28 cellular contexts compared by ENCODE assay signal in the genomic region with DNA sequence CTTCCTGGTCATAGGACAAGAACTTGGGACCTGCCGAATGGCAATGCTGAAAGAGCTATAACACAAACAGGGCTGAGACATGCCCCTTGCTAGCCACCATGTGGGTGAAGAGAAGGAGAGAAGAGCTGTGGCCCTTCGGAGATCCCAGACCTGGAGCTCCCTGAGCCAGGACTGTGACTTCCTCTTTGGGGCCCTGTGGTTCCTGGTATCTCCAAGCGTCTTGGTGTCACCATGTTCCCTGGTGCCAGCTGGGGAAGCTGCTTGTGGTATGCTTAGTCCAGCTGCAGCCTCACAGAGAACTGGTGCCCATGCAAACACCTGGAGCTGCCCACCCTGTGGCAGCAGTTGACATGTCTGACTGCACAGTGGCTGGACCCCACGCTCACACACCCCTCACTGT.
"Had no signal": no experiment of that assay in that cellular context is flagged by ENCODE, and none has a peak within 500 bp of the region (broad histone marks: within the 10 kb centered on the region; RNA-seq: fewer than 3 reads in every experiment).

No MANE protein-coding gene starts in this region.

- H3K4me3 ChIP-seq: ascending aorta, coronary artery, dorsolateral prefrontal cortex had no signal

- H3K27ac ChIP-seq: ascending aorta, brain microvascular endothelial cell, coronary artery, dorsolateral prefrontal cortex, VCaP had no signal

- H3K4me1 ChIP-seq: ascending aorta had no signal

- DNase-seq: activated CD4-positive, alpha-beta T cell treated with anti-CD3 and anti-CD28 coated beads for 1 hour; activated CD4-positive, alpha-beta T cell treated with anti-CD3 and anti-CD28 coated beads for 4 hours; activated CD4-positive, alpha-beta T cell treated with anti-CD3 and anti-CD28 coated beads, Interleukin-2, amount 10 ng/mL, durations not matched to agents 7 days and 5 days; activated CD4-positive, alpha-beta T cell treated with anti-CD3 and anti-CD28 coated beads, Interleukin-2, amount 50 U/mL, for 4 hours; activated CD8-positive, alpha-beta memory T cell treated with anti-CD3 and anti-CD28 coated beads for 24 hours; activated CD8-positive, alpha-beta T cell treated with anti-CD3 and anti-CD28 coated beads for 36 hours; activated gamma-delta T cell; activated naive CD4-positive, alpha-beta T cell; activated naive CD4-positive, alpha-beta T cell treated with anti-CD3 and anti-CD28 coated beads, Interleukin-2, amount 10 ng/mL, durations not matched to agents 7 days and 5 days; activated naive CD8-positive, alpha-beta T cell treated with anti-CD3 and anti-CD28 coated beads, Interleukin-2, amount 10 ng/mL, durations not matched to agents 7 days and 5 days; activated T-cell treated with anti-CD3 and anti-CD28 coated beads, Interleukin-2, amount 50 U/mL, for 4 hours; brain microvascular endothelial cell; dorsolateral prefrontal cortex; effector memory CD4-positive, alpha-beta T cell; endodermal cell; foreskin fibroblast; T-helper 1 cell; T-helper 17 cell; T1000 had no signal

- ATAC-seq: activated CD8-positive, alpha-beta T cell treated with anti-CD3 and anti-CD28 coated beads for 36 hours; activated naive CD4-positive, alpha-beta T cell treated with anti-CD3 and anti-CD28 coated beads, Interleukin-2, amount 50 U/mL, for 72 hours; activated T-cell treated with anti-CD3 and anti-CD28 coated beads, Interleukin-2, amount 50 U/mL, for 4 hours; esophagus mucosa; T-helper 17 cell; WTC11 had no signal

- H3K4me1 Mint-ChIP-seq: activated CD4-positive, alpha-beta T cell treated with anti-CD3 and anti-CD28 coated beads, Interleukin-2, amount 10 ng/mL, durations not matched to agents 7 days and 5 days; activated naive CD4-positive, alpha-beta T cell treated with anti-CD3 and anti-CD28 coated beads, Interleukin-2, amount 10 ng/mL, durations not matched to agents 7 days and 5 days; activated naive CD8-positive, alpha-beta T cell treated with anti-CD3 and anti-CD28 coated beads, Interleukin-2, amount 10 ng/mL, durations not matched to agents 7 days and 5 days; central memory CD8-positive, alpha-beta T cell; T-helper 17 cell had no signal

- H3K9me3 Mint-ChIP-seq: activated CD4-positive, alpha-beta T cell treated with anti-CD3 and anti-CD28 coated beads, Interleukin-2, amount 10 ng/mL, durations not matched to agents 7 days and 5 days; activated CD8-positive, alpha-beta T cell treated with anti-CD3 and anti-CD28 coated beads for 36 hours; activated T-cell treated with anti-CD3 and anti-CD28 coated beads, Interleukin-2, amount 50 U/mL, for 4 hours; central memory CD8-positive, alpha-beta T cell; T-helper 2 cell treated with Interferon-gamma antibody and Interleukin-4, amounts not matched to agents 5 μg/mL and 100 μg/mL, for 36 hours had no signal

- H3K27me3 ChIP-seq: ascending aorta, brain microvascular endothelial cell had no signal

- H3K27ac Mint-ChIP-seq: activated CD4-positive, alpha-beta T cell treated with anti-CD3 and anti-CD28 coated beads, Interleukin-2, amount 10 ng/mL, durations not matched to agents 7 days and 5 days; activated CD8-positive, alpha-beta T cell treated with anti-CD3 and anti-CD28 coated beads for 36 hours; activated naive CD4-positive, alpha-beta T cell treated with anti-CD3 and anti-CD28 coated beads, Interleukin-2, amount 10 ng/mL, durations not matched to agents 7 days and 5 days; activated naive CD4-positive, alpha-beta T cell treated with anti-CD3 and anti-CD28 coated beads, Interleukin-2, amount 50 U/mL, for 72 hours; activated naive CD8-positive, alpha-beta T cell treated with anti-CD3 and anti-CD28 coated beads, Interleukin-2, amount 10 ng/mL, durations not matched to agents 7 days and 5 days; dendritic cell treated with granulocyte-macrophage colony-stimulating factor and Interleukin-4, amounts not matched to agents 40 ng/mL and 50 ng/mL, for 4 days; endodermal cell; T-helper 17 cell; T-helper 2 cell treated with Interferon-gamma antibody and Interleukin-4, amounts not matched to agents 5 μg/mL and 100 μg/mL, for 36 hours; WTC11 had no signal

- H3K36me3 Mint-ChIP-seq: activated naive CD4-positive, alpha-beta T cell treated with anti-CD3 and anti-CD28 coated beads, Interleukin-2, amount 10 ng/mL, durations not matched to agents 7 days and 5 days had no signal

- H3K9me3 ChIP-seq: ascending aorta had no signal

- H3K36me3 ChIP-seq: ascending aorta, brain microvascular endothelial cell had no signal

- H3K27me3 Mint-ChIP-seq: activated CD4-positive, alpha-beta T cell treated with anti-CD3 and anti-CD28 coated beads, Interleukin-2, amount 10 ng/mL, durations not matched to agents 7 days and 5 days; activated CD8-positive, alpha-beta T cell treated with anti-CD3 and anti-CD28 coated beads for 36 hours; activated naive CD4-positive, alpha-beta T cell treated with anti-CD3 and anti-CD28 coated beads, Interleukin-2, amount 10 ng/mL, durations not matched to agents 7 days and 5 days; activated naive CD8-positive, alpha-beta T cell treated with anti-CD3 and anti-CD28 coated beads, Interleukin-2, amount 10 ng/mL, durations not matched to agents 7 days and 5 days; dendritic cell treated with granulocyte-macrophage colony-stimulating factor and Interleukin-4, amounts not matched to agents 40 ng/mL and 50 ng/mL, for 4 days had no signal

- H3K4me3 Mint-ChIP-seq: activated CD4-positive, alpha-beta T cell treated with anti-CD3 and anti-CD28 coated beads, Interleukin-2, amount 10 ng/mL, durations not matched to agents 7 days and 5 days; activated CD8-positive, alpha-beta T cell treated with anti-CD3 and anti-CD28 coated beads for 36 hours; activated naive CD4-positive, alpha-beta T cell treated with anti-CD3 and anti-CD28 coated beads, Interleukin-2, amount 10 ng/mL, durations not matched to agents 7 days and 5 days; activated naive CD8-positive, alpha-beta T cell treated with anti-CD3 and anti-CD28 coated beads, Interleukin-2, amount 10 ng/mL, durations not matched to agents 7 days and 5 days; activated T-cell treated with anti-CD3 and anti-CD28 coated beads, Interleukin-2, amount 50 U/mL, for 4 hours; central memory CD8-positive, alpha-beta T cell; dendritic cell treated with granulocyte-macrophage colony-stimulating factor and Interleukin-4, amounts not matched to agents 40 ng/mL and 50 ng/mL, for 4 days; endodermal cell; T-helper 17 cell; T-helper 2 cell treated with Interferon-gamma antibody and Interleukin-4, amounts not matched to agents 5 μg/mL and 100 μg/mL, for 36 hours; WTC11 had no signal
